In genomic region chr3:65343736-65344135, GRCh38 we compare ENCODE assay signal across 1 cellular context.
TF ChIP-seq lines count a peak whose summit lies in the region.

No MANE protein-coding gene starts in this region.

TF ChIP-seq in GM23338, 12 proteins besides CTCF, POLR2A, EP300 and RAD21 (continued from another document):
- no peak for TF ChIP-seq REST (IDR thresholded peaks at IDR 0.05; ENCODE audit: unreplicated experiment)
TF ChIP-seq in GM23338: peak in this region for 0.
